Comparison of ENCODE assay signal across 1 cellular context in the genomic region with DNA sequence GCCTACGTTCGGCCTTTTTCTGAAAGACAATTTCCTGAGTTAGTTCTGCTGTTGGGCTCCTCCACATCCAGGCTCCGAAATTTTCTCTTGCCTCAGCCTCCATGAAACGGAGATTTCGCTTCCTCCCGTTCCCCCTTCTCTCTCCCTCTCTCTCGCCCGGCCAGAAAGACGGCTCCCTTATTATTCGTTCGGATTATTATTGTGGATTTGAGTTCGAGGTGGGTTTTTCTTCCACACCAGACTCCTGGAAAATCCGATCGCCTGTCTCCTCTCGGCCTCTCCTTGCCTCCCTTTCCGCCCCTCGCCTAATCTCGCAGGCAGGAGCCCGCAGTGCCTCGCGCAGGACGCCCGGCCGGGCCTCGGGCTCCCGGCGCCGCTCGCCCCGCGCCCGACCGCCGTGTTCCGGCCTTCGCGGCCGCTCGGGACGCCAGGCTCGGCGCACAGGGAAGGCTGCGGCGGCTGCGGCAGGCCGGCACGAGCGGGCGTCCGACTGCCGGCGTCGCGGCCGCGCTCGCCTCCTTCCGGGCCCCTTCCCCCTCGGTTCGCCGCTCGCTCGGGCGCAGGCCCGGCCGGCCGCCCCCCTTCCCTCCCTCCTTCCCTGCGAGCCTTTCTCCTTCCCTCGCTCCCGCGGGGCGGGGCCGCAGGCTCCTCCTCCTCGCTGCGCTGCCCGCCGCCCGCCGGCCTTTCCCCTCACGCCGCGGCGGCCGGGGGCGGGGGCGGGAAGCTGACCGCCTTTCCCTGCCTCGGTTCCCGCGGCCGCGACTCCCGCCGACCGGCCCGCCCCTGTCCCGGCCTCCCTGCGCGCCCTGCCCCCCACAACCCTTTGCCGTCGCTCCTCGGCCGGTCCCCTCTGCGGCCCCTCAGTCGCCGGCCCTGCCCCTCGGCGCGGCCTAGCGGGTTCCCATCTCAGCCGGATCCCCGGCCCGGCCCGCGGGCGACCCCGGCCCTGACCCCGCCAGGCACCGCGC.
TF ChIP-seq lines count a peak whose summit lies in the region.

A gene with protein sequence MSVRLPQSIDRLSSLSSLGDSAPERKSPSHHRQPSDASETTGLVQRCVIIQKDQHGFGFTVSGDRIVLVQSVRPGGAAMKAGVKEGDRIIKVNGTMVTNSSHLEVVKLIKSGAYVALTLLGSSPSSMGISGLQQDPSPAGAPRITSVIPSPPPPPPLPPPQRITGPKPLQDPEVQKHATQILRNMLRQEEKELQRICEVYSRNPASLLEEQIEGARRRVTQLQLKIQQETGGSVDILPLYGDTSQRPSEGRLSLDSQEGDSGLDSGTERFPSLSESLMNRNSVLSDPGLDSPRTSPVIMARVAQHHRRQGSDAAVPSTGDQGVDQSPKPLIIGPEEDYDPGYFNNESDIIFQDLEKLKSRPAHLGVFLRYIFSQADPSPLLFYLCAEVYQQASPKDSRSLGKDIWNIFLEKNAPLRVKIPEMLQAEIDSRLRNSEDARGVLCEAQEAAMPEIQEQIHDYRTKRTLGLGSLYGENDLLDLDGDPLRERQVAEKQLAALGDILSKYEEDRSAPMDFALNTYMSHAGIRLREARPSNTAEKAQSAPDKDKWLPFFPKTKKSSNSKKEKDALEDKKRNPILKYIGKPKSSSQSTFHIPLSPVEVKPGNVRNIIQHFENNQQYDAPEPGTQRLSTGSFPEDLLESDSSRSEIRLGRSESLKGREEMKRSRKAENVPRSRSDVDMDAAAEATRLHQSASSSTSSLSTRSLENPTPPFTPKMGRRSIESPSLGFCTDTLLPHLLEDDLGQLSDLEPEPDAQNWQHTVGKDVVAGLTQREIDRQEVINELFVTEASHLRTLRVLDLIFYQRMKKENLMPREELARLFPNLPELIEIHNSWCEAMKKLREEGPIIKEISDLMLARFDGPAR (N-terminal part only) (minus strand): TSS at position 492 of the 968 bp plus-strand sequence. CDS start 1,412 bp downstream, outside the sequence.

TF ChIP-seq in HEK293, 187 proteins besides CTCF, POLR2A, EP300 and RAD21 (continued from another document):
- TF ChIP-seq ZNF639 (tag by site-specific recombination; IDR thresholded peaks at IDR 0.05) (no peak), ZNF658 (tag by site-specific recombination; IDR thresholded peaks at IDR 0.05) (no peak), TRIM28 (IDR thresholded peaks at IDR 0.05; ENCODE audit: borderline replicate concordance, low read length) (no peak), ZNF664 (tag by site-specific recombination; IDR thresholded peaks at IDR 0.05) (no peak)
TF ChIP-seq in HEK293: peak in this region for 30.
